28 cellular contexts compared by ENCODE assay signal in the genomic region with DNA sequence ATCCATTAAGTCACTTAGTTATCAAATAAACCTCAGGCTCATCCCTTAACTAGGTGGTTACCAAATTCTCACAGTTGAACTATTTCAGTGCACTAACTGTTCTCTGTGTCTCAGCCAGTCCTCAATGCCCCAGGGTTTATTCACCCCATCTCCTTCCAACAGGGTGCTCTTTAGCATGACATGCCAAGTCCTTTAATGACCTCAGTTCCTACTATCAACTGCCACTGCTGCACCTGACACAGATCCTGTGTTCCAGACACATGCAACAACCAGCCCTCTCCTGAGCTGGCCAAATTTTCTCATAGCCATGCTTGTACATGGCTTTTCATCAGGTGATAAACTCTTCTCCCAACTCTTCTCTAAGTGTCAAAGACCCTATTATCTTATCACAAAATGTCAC.
"Had no signal": no experiment of that assay in that cellular context is flagged by ENCODE, and none has a peak within 500 bp of the region (broad histone marks: within the 10 kb centered on the region; RNA-seq: fewer than 3 reads in every experiment).

No MANE protein-coding gene starts in this region.

- H3K4me1 ChIP-seq: stomach, thyroid gland, vagina had no signal

- FAIRE-seq: colon, kidney had no signal

- H3K36me3 Mint-ChIP-seq: natural killer cell had no signal

- H3K4me3 Mint-ChIP-seq: endodermal cell, memory B cell, natural killer cell had no signal

- ATAC-seq: esophagus mucosa, natural killer cell, sciatic nerve had no signal

- H3K27ac ChIP-seq: dorsolateral prefrontal cortex, epithelial cell of prostate, hepatocyte, ovary, stomach, thyroid gland, vagina had no signal

- H2AFZ ChIP-seq: hepatocyte had no signal

- H3K9me3 Mint-ChIP-seq: endodermal cell, memory B cell, natural killer cell had no signal

- DNase-seq: cerebellar nuclear complex; dorsolateral prefrontal cortex; effector CD4-positive, alpha-beta T cell; endodermal cell; foreskin fibroblast; kidney; natural killer cell; occipital lobe; ovary; posterior cingulate gyrus; retina; stimulated activated CD4-positive, alpha-beta T cell treated with anti-CD3 and anti-CD28 coated beads, Interleukin-12 subunit alpha, Interleukin-12 subunit beta, amount 100 ng/mL, for 4 hours; stimulated activated CD4-positive, alpha-beta T cell treated with anti-CD3 and anti-CD28 coated beads, Interleukin-1b, Interleukin-23, amount 100 ng/mL, for 48 hours; stimulated activated CD4-positive, alpha-beta T cell treated with anti-CD3 and anti-CD28 coated beads, Interleukin-4, amount 100 ng/mL, for 1 hour; stimulated activated CD8-positive, alpha-beta memory T cell treated with anti-CD3 and anti-CD28 coated beads, Interleukin-4, amount 100 ng/mL, for 48 hours; stimulated activated naive CD4-positive, alpha-beta T cell treated with Interleukin-2 at 50 U/mL for 16 hours; stomach; thyroid gland; trophoblast cell had no signal

- H3K27ac Mint-ChIP-seq: endodermal cell, memory B cell, natural killer cell had no signal

- H3K4me1 Mint-ChIP-seq: endodermal cell, memory B cell, natural killer cell had no signal

- H3K9me3 ChIP-seq: ovary, stomach, thyroid gland, vagina had no signal

- H3K79me2 ChIP-seq: hepatocyte had no signal

- H3K4me3 ChIP-seq: dorsolateral prefrontal cortex, hepatocyte, lung, ovary, smooth muscle cell, stomach, thyroid gland, vagina had no signal

- H3K36me3 ChIP-seq: ovary had no signal

- H3K27me3 ChIP-seq: dorsolateral prefrontal cortex, hepatocyte, ovary, stomach, thyroid gland, vagina had no signal

- H3K4me2 ChIP-seq: hepatocyte, smooth muscle cell had no signal

- H3K27me3 Mint-ChIP-seq: memory B cell had no signal
